In genomic region chrX:39331062-39331704, GRCh38 we compare ENCODE assay signal across 11 cellular contexts.
DNase-seq lines count a peak whose midpoint lies in the region; ATAC-seq and TF ChIP-seq lines count a peak whose summit lies in the region.
"Had no signal": no experiment of that assay in that cellular context is flagged by ENCODE, and none has a peak within 500 bp of the region (broad histone marks: within the 10 kb centered on the region; RNA-seq: fewer than 3 reads in every experiment).

No MANE protein-coding gene starts in this region.

- no peaks in the 10 kb centered on the region for H3K9me3 Mint-ChIP-seq in activated CD8-positive, alpha-beta memory T cell treated with anti-CD3 and anti-CD28 coated beads, Interleukin-2, amount 10 ng/mL, durations not matched to agents 7 days and 5 days (ENCODE audit: low read depth)
- no peaks in the 10 kb centered on the region for H3K9me3 Mint-ChIP-seq in activated T-cell treated with anti-CD3 and anti-CD28 coated beads, Interleukin-2, amount 50 U/mL, for 4 hours
- no peaks in the 10 kb centered on the region for H3K9me3 Mint-ChIP-seq in stimulated activated effector memory CD8-positive, alpha-beta T cell treated with anti-CD3 and anti-CD28 coated beads, Interleukin-12 subunit alpha, Interleukin-12 subunit beta, amount 100 ng/mL, for 72 hours

- CTCF ChIA-PET in activated CD8-positive, alpha-beta memory T cell treated with anti-CD3 and anti-CD28 coated beads, Interleukin-2, amount 10 ng/mL, durations not matched to agents 7 days and 5 days (lab: Charles Lee) = interaction anchor here (1.2 kb wide), 1 partner anchor 178 kb away, joined by 3 read pairs; no protein-coding TSS in a partner anchor
- CTCF ChIA-PET in SK-N-SH (lab: Yijun Ruan, JAX) = no interaction called here

- peak; percentile 49 for ATAC-seq in activated CD8-positive, alpha-beta memory T cell treated with anti-CD3 and anti-CD28 coated beads, Interleukin-2, amount 10 ng/mL, durations not matched to agents 7 days and 5 days
- ATAC-seq in HG03460 (IDR thresholded peaks at IDR 0.05; ENCODE audit: unreplicated experiment) (peak; percentile 80), GM19467 (IDR thresholded peaks at IDR 0.05; ENCODE audit: unreplicated experiment) (no peak)
- ATAC-seq in activated T-cell treated with anti-CD3 and anti-CD28 coated beads, Interleukin-2, amount 50 U/mL, for 4 hours = peak; percentile 80 to 83
- ATAC-seq in stimulated activated effector memory CD8-positive, alpha-beta T cell treated with anti-CD3 and anti-CD28 coated beads, Interleukin-12 subunit alpha, Interleukin-12 subunit beta, amount 100 ng/mL, for 72 hours = peak; percentile 98

- no peak overlapping the region for H3K4me3 ChIP-seq in SK-N-SH (ENCODE audit: low read depth in 2 of 2, low read length in 1 of 2)
- H3K4me3 ChIP-seq: ascending aorta had no signal

- H3K9me3 ChIP-seq in SK-N-SH = no peaks in the 10 kb centered on the region
- H3K9me3 ChIP-seq: ascending aorta had no signal

- H2AFZ ChIP-seq in SK-N-SH (ENCODE audit: low read depth) = no peak overlapping the region

- TF ChIP-seq RAD21 in SK-N-SH (IDR thresholded peaks at IDR 0.05; ENCODE audit: low read length) = no peak

- POLR2A ChIA-PET in SK-N-SH (lab: Yijun Ruan, JAX) = no interaction called here

- peaks cover 34% of the 10 kb centered on the region for H3K4me1 Mint-ChIP-seq in activated CD8-positive, alpha-beta memory T cell treated with anti-CD3 and anti-CD28 coated beads, Interleukin-2, amount 10 ng/mL, durations not matched to agents 7 days and 5 days
- peaks cover 73% of the 10 kb centered on the region for H3K4me1 Mint-ChIP-seq in activated T-cell treated with anti-CD3 and anti-CD28 coated beads, Interleukin-2, amount 50 U/mL, for 4 hours (ENCODE audit: low read depth)
- H3K4me1 Mint-ChIP-seq in stimulated activated effector memory CD8-positive, alpha-beta T cell treated with anti-CD3 and anti-CD28 coated beads, Interleukin-12 subunit alpha, Interleukin-12 subunit beta, amount 100 ng/mL, for 72 hours = peaks cover 40% of the 10 kb centered on the region

- no peaks in the 10 kb centered on the region for H3K36me3 Mint-ChIP-seq in activated CD8-positive, alpha-beta memory T cell treated with anti-CD3 and anti-CD28 coated beads, Interleukin-2, amount 10 ng/mL, durations not matched to agents 7 days and 5 days
- H3K36me3 Mint-ChIP-seq in activated T-cell treated with anti-CD3 and anti-CD28 coated beads, Interleukin-2, amount 50 U/mL, for 4 hours (ENCODE audit: insufficient read depth) = no peaks in the 10 kb centered on the region
- H3K36me3 Mint-ChIP-seq in stimulated activated effector memory CD8-positive, alpha-beta T cell treated with anti-CD3 and anti-CD28 coated beads, Interleukin-12 subunit alpha, Interleukin-12 subunit beta, amount 100 ng/mL, for 72 hours = no peaks in the 10 kb centered on the region

- H3K27me3 ChIP-seq in SK-N-SH (ENCODE audit: insufficient read depth) = peaks cover 5% of the 10 kb centered on the region; the same call in 1 of the 2 replicates
- H3K27me3 ChIP-seq: ascending aorta had no signal

- no peak overlapping the region for H3K4me2 ChIP-seq in SK-N-SH

- 11% methylated on average over 4 of the region's 4 CpGs for WGBS in SK-N-SH (ENCODE audit: low lambda C conversion rate)

- H4K20me1 ChIP-seq in SK-N-SH (ENCODE audit: insufficient read depth) = no peaks in the 10 kb centered on the region

- peak overlapping the region; percentile 72 for H3K27ac Mint-ChIP-seq in activated CD8-positive, alpha-beta memory T cell treated with anti-CD3 and anti-CD28 coated beads, Interleukin-2, amount 10 ng/mL, durations not matched to agents 7 days and 5 days
- peak overlapping the region; percentile 2 for H3K27ac Mint-ChIP-seq in stimulated activated effector memory CD8-positive, alpha-beta T cell treated with anti-CD3 and anti-CD28 coated beads, Interleukin-12 subunit alpha, Interleukin-12 subunit beta, amount 100 ng/mL, for 72 hours

- H3K9me2 ChIP-seq in SK-N-SH = no peaks in the 10 kb centered on the region

- H3K27me3 Mint-ChIP-seq in activated CD8-positive, alpha-beta memory T cell treated with anti-CD3 and anti-CD28 coated beads, Interleukin-2, amount 10 ng/mL, durations not matched to agents 7 days and 5 days = no peaks in the 10 kb centered on the region
- H3K27me3 Mint-ChIP-seq in activated T-cell treated with anti-CD3 and anti-CD28 coated beads, Interleukin-2, amount 50 U/mL, for 4 hours (ENCODE audit: low read depth) = no peaks in the 10 kb centered on the region

- H3K9ac ChIP-seq in SK-N-SH = no peak overlapping the region

- no peaks in the 10 kb centered on the region for H3K79me2 ChIP-seq in SK-N-SH (ENCODE audit: insufficient read depth)

- H3K4me1 ChIP-seq in SK-N-SH (ENCODE audit: control insufficient read depth in 1 of 2, insufficient read depth in 2 of 2, low read depth in 1 of 2, low read length in 1 of 2) = no peaks in the 10 kb centered on the region; a peak in 1 of 4 replicates
- H3K4me1 ChIP-seq: ascending aorta had no signal

- H3K4me3 Mint-ChIP-seq in activated CD8-positive, alpha-beta memory T cell treated with anti-CD3 and anti-CD28 coated beads, Interleukin-2, amount 10 ng/mL, durations not matched to agents 7 days and 5 days = no peak overlapping the region
- peak overlapping the region; percentile 46 for H3K4me3 Mint-ChIP-seq in activated T-cell treated with anti-CD3 and anti-CD28 coated beads, Interleukin-2, amount 50 U/mL, for 4 hours
- no peak overlapping the region for H3K4me3 Mint-ChIP-seq in stimulated activated effector memory CD8-positive, alpha-beta T cell treated with anti-CD3 and anti-CD28 coated beads, Interleukin-12 subunit alpha, Interleukin-12 subunit beta, amount 100 ng/mL, for 72 hours

- H3K36me3 ChIP-seq in SK-N-SH (replicated peaks in 1 of 2; ENCODE audit: control insufficient read depth in 1 of 2, insufficient read depth in 2 of 2, low read length in 1 of 2) = no peaks in the 10 kb centered on the region
- H3K36me3 ChIP-seq: ascending aorta had no signal

- no peaks in the 10 kb centered on the region for H3F3A ChIP-seq in SK-N-SH (replicated peaks; ENCODE audit: insufficient read depth)

- TF ChIP-seq EP300 in SK-N-SH (IDR thresholded peaks at IDR 0.05; ENCODE audit: borderline replicate concordance in 1 of 2, low read depth in 1 of 2, low read length in 1 of 2) = no peak

- TF ChIP-seq CTCF in SK-N-SH (IDR thresholded peaks at IDR 0.05) = no peak

- H3K27ac ChIP-seq in SK-N-SH (ENCODE audit: low read depth in 2 of 2, low read length in 1 of 2) = no peak overlapping the region

- DNase-seq in activated CD8-positive, alpha-beta memory T cell treated with anti-CD3 and anti-CD28 coated beads, Interleukin-2, amount 10 ng/mL, durations not matched to agents 7 days and 5 days = peak; percentile 48
- DNase-seq in activated CD8-positive, alpha-beta memory T cell treated with anti-CD3 and anti-CD28 coated beads for 24 hours = no peak
- DNase-seq in activated T-cell treated with anti-CD3 and anti-CD28 coated beads, Interleukin-2, amount 50 U/mL, for 4 hours = peak; percentile 20
- DNase-seq in stimulated activated effector memory CD8-positive, alpha-beta T cell treated with anti-CD3 and anti-CD28 coated beads, Interleukin-12 subunit alpha, Interleukin-12 subunit beta, amount 100 ng/mL, for 72 hours (ENCODE audit: low spot score in 2 of 2) = no peak
- no peak for DNase-seq in SK-N-SH
- DNase-seq in germinal center (ENCODE audit: low spot score) = no peak
- DNase-seq: H7, NCI-H526 treated with DMSO at 0.1 percent for 48 hours had no signal

TF ChIP-seq in SK-N-SH, 30 proteins besides CTCF, POLR2A, EP300 and RAD21:
- TF ChIP-seq IRF3 (IDR thresholded peaks at IDR 0.05; ENCODE audit: low read depth, low read length) (no peak), ELF1 (IDR thresholded peaks at IDR 0.05) (no peak), GABPA (IDR thresholded peaks at IDR 0.05; ENCODE audit: low read depth) (no peak), RFX5 (IDR thresholded peaks at IDR 0.05; ENCODE audit: low read length) (no peak), CHD2 (IDR thresholded peaks at IDR 0.05; ENCODE audit: low read length, partially characterized antibody) (no peak)

Comparison
In these comparisons a context has a peak if more than half of its experiments do, and no peak if none do; other contexts are left out.
1. DNase-seq: peak in activated CD8-positive, alpha-beta memory T cell treated with anti-CD3 and anti-CD28 coated beads, Interleukin-2, amount 10 ng/mL, durations not matched to agents 7 days and 5 days (single experiment) and activated T-cell treated with anti-CD3 and anti-CD28 coated beads, Interleukin-2, amount 50 U/mL, for 4 hours (single experiment); none in activated CD8-positive, alpha-beta memory T cell treated with anti-CD3 and anti-CD28 coated beads for 24 hours (single experiment), stimulated activated effector memory CD8-positive, alpha-beta T cell treated with anti-CD3 and anti-CD28 coated beads, Interleukin-12 subunit alpha, Interleukin-12 subunit beta, amount 100 ng/mL, for 72 hours (0 of 2), SK-N-SH (single experiment) and germinal center (single experiment).